In genomic region chr5:97021416-97021815, GRCh38 we compare ENCODE assay signal across 17 cellular contexts.
DNase-seq lines count a peak whose midpoint lies in the region; ATAC-seq and TF ChIP-seq lines count a peak whose summit lies in the region.
"Had no signal": no experiment of that assay in that cellular context is flagged by ENCODE, and none has a peak within 500 bp of the region (broad histone marks: within the 10 kb centered on the region; RNA-seq: fewer than 3 reads in every experiment).

No MANE protein-coding gene starts in this region.

- no peaks in the 10 kb centered on the region for H3K27me3 Mint-ChIP-seq in natural killer cell (ENCODE audit: low read depth in 2 of 2)
- H3K27me3 Mint-ChIP-seq in natural killer cell treated with Interleukin-12 subunit alpha and Interleukin-12 subunit beta and Interleukin-15 and Interleukin-18, amount 100 ng/mL, for 72 hours: no peaks in the 10 kb centered on the region
- H3K27me3 Mint-ChIP-seq in central memory CD8-positive, alpha-beta T cell: no peaks in the 10 kb centered on the region
- H3K27me3 Mint-ChIP-seq: CD4-positive, alpha-beta memory T cell had no signal

- DNase-seq in natural killer cell (no peak), left colon (no peak), right atrium auricular region (ENCODE audit: low spot score) (no peak), upper lobe of right lung (no peak)
- no peak for DNase-seq in natural killer cell treated with Interleukin-12 subunit alpha and Interleukin-12 subunit beta and Interleukin-15 and Interleukin-18, amount 100 ng/mL, for 72 hours (ENCODE audit: low spot score)
- DNase-seq in central memory CD8-positive, alpha-beta T cell (ENCODE audit: low spot score in 2 of 2): no peak
- DNase-seq: CD4-positive, alpha-beta memory T cell; DMS153; DMS79; GDM1; GM23248 had no signal

- no peaks in the 10 kb centered on the region for H3K4me1 ChIP-seq in right atrium auricular region
- no peaks in the 10 kb centered on the region for H3K4me1 ChIP-seq in upper lobe of right lung
- H3K4me1 ChIP-seq: A549, BLaER1, HAP-1 had no signal

- intact Hi-C loops in natural killer cell (cut with micrococcal nuclease): loop anchor here (10.0 kb wide), 1 partner anchor 247 kb away; no protein-coding TSS in a partner anchor
- intact Hi-C loops in left colon (cut with DNase I, micrococcal nuclease): no loop called here
- intact Hi-C loops in upper lobe of right lung (cut with DNase I): no loop called here

- H3K27ac Mint-ChIP-seq in natural killer cell: peak overlapping the region; percentile 65 to 80
- H3K27ac Mint-ChIP-seq in natural killer cell treated with Interleukin-12 subunit alpha and Interleukin-12 subunit beta and Interleukin-15 and Interleukin-18, amount 100 ng/mL, for 72 hours: peak overlapping the region in 1 of 2 donors; percentile 82
- peak overlapping the region; percentile 51 for H3K27ac Mint-ChIP-seq in central memory CD8-positive, alpha-beta T cell (ENCODE audit: low read depth)
- H3K27ac Mint-ChIP-seq: CD14-positive monocyte had no signal

- no peak overlapping the region for H3K4me3 ChIP-seq in right atrium auricular region
- no peak overlapping the region for H3K4me3 ChIP-seq in upper lobe of right lung
- H3K4me3 ChIP-seq: A549, BLaER1, GM23248, HAP-1 had no signal

- no peaks in the 10 kb centered on the region for H3K9me3 Mint-ChIP-seq in natural killer cell
- no peaks in the 10 kb centered on the region for H3K9me3 Mint-ChIP-seq in natural killer cell treated with Interleukin-12 subunit alpha and Interleukin-12 subunit beta and Interleukin-15 and Interleukin-18, amount 100 ng/mL, for 72 hours
- H3K9me3 Mint-ChIP-seq in central memory CD8-positive, alpha-beta T cell: no peaks in the 10 kb centered on the region
- H3K9me3 Mint-ChIP-seq: CD14-positive monocyte; CD4-positive, alpha-beta memory T cell had no signal

- TF ChIP-seq CTCF in natural killer cell (IDR thresholded peaks at IDR 0.05) (no peak), right atrium auricular region (IDR thresholded peaks at IDR 0.05) (no peak), upper lobe of right lung (IDR thresholded peaks at IDR 0.05) (no peak)

- H3K27ac ChIP-seq in right atrium auricular region (no peak overlapping the region), upper lobe of right lung (no peak overlapping the region)
- H3K27ac ChIP-seq: A549, BLaER1, GM23248, HL-60 had no signal

- H3K27me3 ChIP-seq in right atrium auricular region (no peaks in the 10 kb centered on the region), upper lobe of right lung (no peaks in the 10 kb centered on the region)
- H3K27me3 ChIP-seq: BLaER1 had no signal

- H3K9me3 ChIP-seq in right atrium auricular region (no peaks in the 10 kb centered on the region), upper lobe of right lung (no peaks in the 10 kb centered on the region)
- H3K9me3 ChIP-seq: A549, BLaER1, HAP-1 had no signal

- H3K36me3 ChIP-seq in right atrium auricular region (peaks cover 66% of the 10 kb centered on the region), upper lobe of right lung (peaks cover 82% of the 10 kb centered on the region)

- peaks cover 10% of the 10 kb centered on the region for H3K36me3 Mint-ChIP-seq in natural killer cell
- peaks cover 43% of the 10 kb centered on the region for H3K36me3 Mint-ChIP-seq in natural killer cell treated with Interleukin-12 subunit alpha and Interleukin-12 subunit beta and Interleukin-15 and Interleukin-18, amount 100 ng/mL, for 72 hours
- H3K36me3 Mint-ChIP-seq in central memory CD8-positive, alpha-beta T cell (ENCODE audit: insufficient read depth): peaks cover 55% of the 10 kb centered on the region

- peak overlapping the region; percentile 47 for H3K4me3 Mint-ChIP-seq in natural killer cell
- no peak overlapping the region for H3K4me3 Mint-ChIP-seq in natural killer cell treated with Interleukin-12 subunit alpha and Interleukin-12 subunit beta and Interleukin-15 and Interleukin-18, amount 100 ng/mL, for 72 hours
- H3K4me3 Mint-ChIP-seq in central memory CD8-positive, alpha-beta T cell: no peak overlapping the region
- H3K4me3 Mint-ChIP-seq: CD14-positive monocyte; CD4-positive, alpha-beta memory T cell had no signal

- peaks cover 29 to 44% of the 10 kb centered on the region in 2 donors for H3K4me1 Mint-ChIP-seq in natural killer cell
- H3K4me1 Mint-ChIP-seq in natural killer cell treated with Interleukin-12 subunit alpha and Interleukin-12 subunit beta and Interleukin-15 and Interleukin-18, amount 100 ng/mL, for 72 hours (ENCODE audit: low read depth in 2 of 2): peaks cover 19 to 24% of the 10 kb centered on the region in 2 donors
- peaks cover 14% of the 10 kb centered on the region for H3K4me1 Mint-ChIP-seq in central memory CD8-positive, alpha-beta T cell

- no peak for ATAC-seq in natural killer cell
- no peak for ATAC-seq in natural killer cell treated with Interleukin-12 subunit alpha and Interleukin-12 subunit beta and Interleukin-15 and Interleukin-18, amount 100 ng/mL, for 72 hours
- ATAC-seq in central memory CD8-positive, alpha-beta T cell (replicated peaks; ENCODE audit: extremely low read depth, poor library complexity, severe bottlenecking): no peak
- peak; percentile 93 for ATAC-seq in left colon
- no peak for ATAC-seq in HG02588 (IDR thresholded peaks at IDR 0.05; ENCODE audit: unreplicated experiment)
- ATAC-seq in upper lobe of right lung: no peak
- ATAC-seq: A549 had no signal
